In the genomic region with DNA sequence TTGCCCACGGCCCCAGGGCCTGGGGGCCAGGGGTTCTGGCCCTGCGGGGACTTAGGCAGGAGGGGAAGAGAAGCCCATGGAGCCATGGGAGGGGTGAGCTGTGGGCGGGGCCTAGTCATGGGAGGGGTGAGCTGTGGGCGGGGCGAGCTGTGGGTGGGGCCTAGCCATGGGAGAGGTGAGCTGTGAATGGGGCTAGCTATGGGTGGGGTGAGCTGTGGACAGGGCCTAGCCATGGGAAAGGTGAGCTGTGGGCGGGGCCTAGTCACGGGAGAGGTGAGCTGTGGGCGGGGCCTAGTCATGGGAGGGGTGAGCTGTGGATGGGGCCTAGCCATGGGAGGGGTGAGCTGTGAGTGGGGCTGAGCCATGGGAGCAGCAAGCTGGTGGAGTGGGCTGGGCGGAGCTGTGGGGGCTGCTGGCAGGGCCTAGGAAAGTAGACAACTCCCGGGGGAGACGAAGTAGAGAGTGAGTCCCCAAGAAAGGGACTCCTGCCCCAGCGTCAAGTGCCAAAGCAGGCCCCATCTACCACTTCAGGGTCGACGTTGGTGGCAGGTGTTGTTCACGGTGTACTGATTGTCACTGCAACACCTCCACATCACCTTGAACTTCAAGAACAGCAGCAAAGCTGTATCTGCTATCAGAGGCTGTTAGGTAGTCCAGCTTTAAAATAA, we compare ENCODE assay signal across 1 cellular context.
TF ChIP-seq lines count a peak whose summit lies in the region.

No MANE protein-coding gene starts in this region.

TF ChIP-seq in IMR-90, 13 proteins besides CTCF, POLR2A, EP300 and RAD21:
- no peak for TF ChIP-seq MAFK (IDR thresholded peaks at IDR 0.05; ENCODE audit: low read depth, low read length)
- TF ChIP-seq, protein P1, sequence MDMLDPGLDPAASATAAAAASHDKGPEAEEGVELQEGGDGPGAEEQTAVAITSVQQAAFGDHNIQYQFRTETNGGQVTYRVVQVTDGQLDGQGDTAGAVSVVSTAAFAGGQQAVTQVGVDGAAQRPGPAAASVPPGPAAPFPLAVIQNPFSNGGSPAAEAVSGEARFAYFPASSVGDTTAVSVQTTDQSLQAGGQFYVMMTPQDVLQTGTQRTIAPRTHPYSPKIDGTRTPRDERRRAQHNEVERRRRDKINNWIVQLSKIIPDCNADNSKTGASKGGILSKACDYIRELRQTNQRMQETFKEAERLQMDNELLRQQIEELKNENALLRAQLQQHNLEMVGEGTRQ (IDR thresholded peaks at IDR 0.05; ENCODE audit: low read depth, low read length): no peak
- no peak for TF ChIP-seq BHLHE40 (IDR thresholded peaks at IDR 0.05; ENCODE audit: low read depth, low read length)
- TF ChIP-seq SMC3 (IDR thresholded peaks at IDR 0.05; ENCODE audit: low read depth, low read length): no peak
- TF ChIP-seq MAZ (IDR thresholded peaks at IDR 0.05; ENCODE audit: borderline replicate concordance, low read depth, low read length): no peak
- no peak for TF ChIP-seq RCOR1 (IDR thresholded peaks at IDR 0.05; ENCODE audit: insufficient replicate concordance, low read length)
